In the genomic region with DNA sequence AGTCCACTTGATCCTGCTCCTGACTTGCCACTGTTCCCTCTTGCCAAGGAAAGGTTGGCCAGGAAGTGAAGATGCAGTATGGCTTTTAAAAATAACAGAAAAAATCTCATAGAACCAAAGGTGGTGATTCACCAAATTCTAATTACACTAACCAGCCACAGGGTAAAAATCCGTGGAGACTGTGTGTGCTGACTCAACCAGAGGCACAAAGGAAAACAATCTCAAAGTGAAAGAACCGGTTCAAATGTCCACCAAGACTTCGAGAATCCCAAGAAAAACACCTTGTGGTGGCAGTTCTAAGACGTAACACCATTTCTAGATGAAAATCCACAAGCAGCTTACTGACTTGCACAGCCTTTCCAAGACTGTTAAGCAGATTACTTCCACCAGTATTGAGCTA, we compare ENCODE assay signal across 15 cellular contexts.
DNase-seq lines count a peak whose midpoint lies in the region; ATAC-seq, FAIRE-seq and TF ChIP-seq lines count a peak whose summit lies in the region.
"Had no signal": no experiment of that assay in that cellular context is flagged by ENCODE, and none has a peak within 500 bp of the region (broad histone marks: within the 10 kb centered on the region; RNA-seq: fewer than 3 reads in every experiment).

No MANE protein-coding gene starts in this region.

- H3K9me3 ChIP-seq in PC-9 (ENCODE audit: insufficient read depth, low read depth) (peaks cover 3% of the 10 kb centered on the region), vagina (no peaks in the 10 kb centered on the region)
- H3K9me3 ChIP-seq: mucosa of descending colon, sigmoid colon, upper lobe of left lung had no signal

- POLR2A ChIA-PET in PC-9 (lab: Charles Lee; ENCODE audit: unreplicated experiment): no interaction called here

- intact Hi-C loops in PC-9 (cut with micrococcal nuclease; ENCODE audit: unreplicated experiment): loop anchor here (1.0 kb wide), 1 partner anchor 21 kb away; no protein-coding TSS in a partner anchor
- intact Hi-C loops in vagina (cut with DNase I): no loop called here

- no peak for TF ChIP-seq CTCF in D721Med (IDR thresholded peaks at IDR 0.05; ENCODE audit: insufficient read depth, missing control alignments)
- no peak for TF ChIP-seq CTCF in PC-9 (conservative IDR thresholded peaks at IDR 0.05)
- no peak for TF ChIP-seq CTCF in vagina (IDR thresholded peaks at IDR 0.05)

- H3K4me1 ChIP-seq in PC-9 (replicated peaks; ENCODE audit: insufficient read depth) (peaks cover 15% of the 10 kb centered on the region), vagina (no peaks in the 10 kb centered on the region)
- H3K4me1 ChIP-seq: sigmoid colon, upper lobe of left lung had no signal

- no peaks in the 10 kb centered on the region for H4K20me1 ChIP-seq in PC-9 (ENCODE audit: insufficient read depth)

- BruUV-seq in PC-9 (replicated peaks; lab: Mats Ljungman, UMichigan): no TSS peak

- CTCF ChIA-PET in PC-9 (lab: Charles Lee): no interaction called here

- H3K4me3 ChIP-seq in PC-9: peak overlapping the region; percentile 36; the same call in 1 of the 2 replicates
- H3K4me3 ChIP-seq in vagina: no peak overlapping the region
- H3K4me3 ChIP-seq: mucosa of descending colon, sigmoid colon, upper lobe of left lung had no signal

- no peaks in the 10 kb centered on the region for H3K79me2 ChIP-seq in PC-9 (ENCODE audit: low read depth)

- no peak for DNase-seq in D721Med (ENCODE audit: insufficient read length, low spot score)
- DNase-seq in PC-9: peak; percentile 52 to 82
- DNase-seq in dermis blood vessel endothelial cell: peak; percentile 60
- peak; percentile 71 for DNase-seq in non-pigmented ciliary epithelial cell (ENCODE audit: low read depth)
- DNase-seq in vagina (ENCODE audit: extremely low spot score in 2 of 2): no peak
- no peak for DNase-seq in DMS 273 (lab: John Stamatoyannopoulos, UW; ENCODE audit: unreplicated experiment)
- DNase-seq: activated CD4-positive, alpha-beta T cell treated with anti-CD3 and anti-CD28 coated beads for 48 hours; mucosa of descending colon; NCI-H526; sigmoid colon; upper lobe of left lung had no signal

- peak overlapping the region; percentile 40 for H3K27ac ChIP-seq in PC-9
- H3K27ac ChIP-seq in vagina: no peak overlapping the region
- H3K27ac ChIP-seq: HL-60, sigmoid colon, upper lobe of left lung had no signal

- peak overlapping the region; percentile 61 for H3K4me2 ChIP-seq in PC-9

- FAIRE-seq in D721Med (lab: Jason Lieb, UNC): peak; percentile 85
- FAIRE-seq: colon had no signal

- peak overlapping the region; percentile 69 for H2AFZ ChIP-seq in PC-9

- H3F3A ChIP-seq in PC-9 (ENCODE audit: insufficient read depth, low read depth): peaks cover 12% of the 10 kb centered on the region

- TF ChIP-seq POLR2A in vagina (IDR thresholded peaks at IDR 0.05): no peak

- no peak for ATAC-seq in GM19467 (IDR thresholded peaks at IDR 0.05; ENCODE audit: unreplicated experiment)
- ATAC-seq in HG03457 (IDR thresholded peaks at IDR 0.05; ENCODE audit: unreplicated experiment): no peak
- ATAC-seq: mucosa of descending colon had no signal

- H3K27me3 ChIP-seq in PC-9 (ENCODE audit: insufficient read depth, low read depth) (no peaks in the 10 kb centered on the region), vagina (no peaks in the 10 kb centered on the region)
- H3K27me3 ChIP-seq: sigmoid colon, upper lobe of left lung had no signal

- H3K36me3 ChIP-seq in PC-9 (ENCODE audit: low read depth) (peaks cover 4% of the 10 kb centered on the region; the same call in 1 of the 2 replicates), vagina (no peaks in the 10 kb centered on the region)
- H3K36me3 ChIP-seq: sigmoid colon, upper lobe of left lung had no signal

- H3K9me2 ChIP-seq in PC-9 (ENCODE audit: insufficient read depth): no peaks in the 10 kb centered on the region

Comparison
In these comparisons a context has a peak if more than half of its experiments do, and no peak if none do; other contexts are left out.
1. DNase-seq: peak in PC-9 (2 of 2), dermis blood vessel endothelial cell (single experiment) and non-pigmented ciliary epithelial cell (single experiment); none in D721Med (single experiment), vagina (0 of 2) and DMS 273 (single experiment).